In the genomic region with DNA sequence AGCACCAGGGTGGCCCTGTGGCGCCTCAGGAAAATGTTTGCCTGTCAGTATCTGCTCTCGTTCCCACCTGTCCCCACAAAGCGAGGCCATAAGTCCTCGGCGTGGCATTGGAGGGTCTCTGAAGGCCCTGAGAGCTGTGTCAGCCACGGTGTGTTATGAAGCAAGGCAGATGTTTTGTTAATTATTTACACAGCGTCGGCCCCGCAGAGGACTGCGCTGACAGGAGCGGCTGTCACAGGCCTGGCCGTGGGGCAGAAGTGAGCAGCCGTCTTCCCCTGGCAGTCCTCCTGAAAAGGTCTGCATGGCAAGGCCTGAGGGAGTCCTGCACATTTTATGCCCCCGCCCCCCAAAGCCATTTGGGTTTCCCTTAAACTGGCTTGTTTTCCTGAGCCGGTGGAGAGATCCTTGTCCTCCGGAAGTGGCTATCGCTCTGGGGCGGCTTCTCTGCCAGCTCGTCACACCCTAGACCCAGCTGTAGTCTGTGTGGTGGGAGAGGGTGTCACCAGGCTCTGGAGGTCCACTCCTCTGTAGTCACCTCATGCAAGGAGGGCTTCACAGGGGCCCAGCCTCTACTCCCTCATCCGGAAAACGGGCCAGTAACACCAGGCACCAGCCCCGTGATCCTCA, we compare ENCODE assay signal across 13 cellular contexts. TPM values are rescaled to one million over a fixed set of nuclear protein-coding genes. Genes with fewer than 3 reads are reported as not detected.
DNase-seq lines count a peak whose midpoint lies in the region; ATAC-seq and TF ChIP-seq lines count a peak whose summit lies in the region.
"Had no signal": no experiment of that assay in that cellular context is flagged by ENCODE, and none has a peak within 500 bp of the region (broad histone marks: within the 10 kb centered on the region; RNA-seq: fewer than 3 reads in every experiment).

No MANE protein-coding gene starts in this region.

- WGBS in heart left ventricle, 4 donors = 62 to 73% (median 70%) methylated on average over 14 to 22 of the region's 22 CpGs

- TF ChIP-seq CTCF in heart left ventricle (IDR thresholded peaks at IDR 0.05) = no peak
- no peak for TF ChIP-seq CTCF in chondrocyte (IDR thresholded peaks at IDR 0.05)
- TF ChIP-seq CTCF in vagina (IDR thresholded peaks at IDR 0.05) = no peak

- H3K4me1 Mint-ChIP-seq in chondrocyte (ENCODE audit: low read depth) = peaks cover 96% of the 10 kb centered on the region

- H3K9me3 Mint-ChIP-seq in chondrocyte (ENCODE audit: low read depth) = no peaks in the 10 kb centered on the region
- H3K9me3 Mint-ChIP-seq: activated naive CD8-positive, alpha-beta T cell treated with anti-CD3 and anti-CD28 coated beads, Interleukin-2, amount 10 ng/mL, durations not matched to agents 7 days and 5 days had no signal

- H3K4me3 ChIP-seq in heart left ventricle = no peak overlapping the region
- H3K4me3 ChIP-seq in muscle layer of duodenum (ENCODE audit: low read depth in 1 of 2, low read length in 2 of 2) = no peak overlapping the region
- no peak overlapping the region for H3K4me3 ChIP-seq in vagina
- H3K4me3 ChIP-seq: SK-N-MC had no signal

- H3K27me3 ChIP-seq in heart left ventricle = no peaks in the 10 kb centered on the region
- no peaks in the 10 kb centered on the region for H3K27me3 ChIP-seq in muscle layer of duodenum (ENCODE audit: low read depth, low read length)
- H3K27me3 ChIP-seq in vagina = no peaks in the 10 kb centered on the region

- peak overlapping the region; percentile 68 for H3K4me3 Mint-ChIP-seq in chondrocyte (ENCODE audit: unreplicated experiment)
- H3K4me3 Mint-ChIP-seq: activated naive CD8-positive, alpha-beta T cell treated with anti-CD3 and anti-CD28 coated beads, Interleukin-2, amount 10 ng/mL, durations not matched to agents 7 days and 5 days had no signal

- H3K27ac ChIP-seq in heart left ventricle (peak overlapping the region in 1 of 12 donors; percentile 6), muscle layer of duodenum (ENCODE audit: low read length) (peak overlapping the region; percentile 43), vagina (peak overlapping the region; percentile 22)
- H3K27ac ChIP-seq: epithelial cell of prostate, SK-N-MC had no signal

- intact Hi-C loops in Right ventricle myocardium inferior (cut with DNase I) = no loop called here
- intact Hi-C loops in heart left ventricle (cut with DNase I) = loop anchor here in 1 of 10 donors (10.0 kb wide), 1 partner anchor 51 kb away; no protein-coding TSS in a partner anchor
- intact Hi-C loops in vagina (cut with DNase I) = no loop called here

- H3K4me1 ChIP-seq in heart left ventricle = peaks cover 0 to 89% (median 46%) of the 10 kb centered on the region in 12 donors
- peaks cover 47 to 51% of the 10 kb centered on the region in 2 donors for H3K4me1 ChIP-seq in muscle layer of duodenum (ENCODE audit: control insufficient read depth in 1 of 2, insufficient read depth in 2 of 2, low read length in 2 of 2)
- H3K4me1 ChIP-seq in vagina = peaks cover 89% of the 10 kb centered on the region

- TF ChIP-seq POLR2A in heart left ventricle (IDR thresholded peaks at IDR 0.05) (no peak), vagina (IDR thresholded peaks at IDR 0.05) (no peak)

- H3K9me3 ChIP-seq in heart left ventricle = no peaks in the 10 kb centered on the region
- H3K9me3 ChIP-seq in muscle layer of duodenum (ENCODE audit: control insufficient read depth in 1 of 2, low read length in 2 of 2) = no peaks in the 10 kb centered on the region
- no peaks in the 10 kb centered on the region for H3K9me3 ChIP-seq in vagina

- ATAC-seq in Right ventricle myocardium inferior (no peak), heart left ventricle (no peak)

- DNase-seq in Right ventricle myocardium inferior (ENCODE audit: missing footprints) (peak; percentile 5), heart left ventricle (no peak), chondrocyte (ENCODE audit: low spot score) (no peak), vagina (ENCODE audit: extremely low spot score in 2 of 2) (no peak), NCI-H1048 (lab: John Stamatoyannopoulos, UW) (no peak), D341Med (ENCODE audit: low spot score) (no peak), 8988T (no peak)
- DNase-seq: activated naive CD8-positive, alpha-beta T cell treated with anti-CD3 and anti-CD28 coated beads, Interleukin-2, amount 10 ng/mL, durations not matched to agents 7 days and 5 days; NCI-H2227 treated with DMSO at 0.1 percent for 48 hours; substantia nigra had no signal

- peak overlapping the region; percentile 96 for H3K27ac Mint-ChIP-seq in chondrocyte (ENCODE audit: unreplicated experiment)
- H3K27ac Mint-ChIP-seq: activated naive CD8-positive, alpha-beta T cell treated with anti-CD3 and anti-CD28 coated beads, Interleukin-2, amount 10 ng/mL, durations not matched to agents 7 days and 5 days had no signal

- no peaks in the 10 kb centered on the region for H3K27me3 Mint-ChIP-seq in chondrocyte (ENCODE audit: low read depth)

- H3K36me3 Mint-ChIP-seq in chondrocyte (ENCODE audit: low read depth) = peaks cover 3% of the 10 kb centered on the region
- H3K36me3 Mint-ChIP-seq: activated naive CD8-positive, alpha-beta T cell treated with anti-CD3 and anti-CD28 coated beads, Interleukin-2, amount 10 ng/mL, durations not matched to agents 7 days and 5 days had no signal

- peaks cover 0 to 13% (median 0%) of the 10 kb centered on the region in 9 donors for H3K36me3 ChIP-seq in heart left ventricle
- peaks cover 0 to 9% of the 10 kb centered on the region in 2 donors for H3K36me3 ChIP-seq in muscle layer of duodenum (ENCODE audit: control insufficient read depth in 1 of 2, insufficient read depth in 2 of 2, low read length in 2 of 2)
- no peaks in the 10 kb centered on the region for H3K36me3 ChIP-seq in vagina

RNA-seq across cellular contexts. Expression of a gene that starts 6.2 kb away (rescaled TPM):
- total RNA-seq in Right ventricle myocardium inferior (10.5 TPM), heart left ventricle (10 to 100 TPM in 2 of 9 donors, 1 to 10 TPM in 7; 5.0 to 42.4 (median 6.8) TPM), chondrocyte (99.9 to 110 TPM (median 107 TPM) in 3 replicates), vagina (44.4 TPM)
- polyA plus RNA-seq in heart left ventricle = 1 to 10 TPM; 1.8 to 4.0 TPM
